ENCODE assay signal across 28 cellular contexts in genomic region chr2:122237506-122237905, GRCh38.
"Had no signal": no experiment of that assay in that cellular context is flagged by ENCODE, and none has a peak within 500 bp of the region (broad histone marks: within the 10 kb centered on the region; RNA-seq: fewer than 3 reads in every experiment).

No MANE protein-coding gene starts in this region.

- H3K4me3 ChIP-seq: esophagus squamous epithelium, lower lobe of right lung, ovary, right atrium auricular region, smooth muscle cell, suprapubic skin, transverse colon, upper lobe of right lung, uterus had no signal

- H3K9me3 Mint-ChIP-seq: effector memory CD8-positive, alpha-beta T cell; nephron progenitor cell; stimulated activated naive CD8-positive, alpha-beta T cell treated with anti-CD3 and anti-CD28 coated beads, Interleukin-15, amount 100 ng/mL, for 72 hours had no signal

- H3K36me3 Mint-ChIP-seq: immature natural killer cell; naive thymus-derived CD8-positive, alpha-beta T cell had no signal

- FAIRE-seq: endometrium had no signal

- H3K27me3 Mint-ChIP-seq: effector memory CD8-positive, alpha-beta T cell; stimulated activated naive CD8-positive, alpha-beta T cell treated with anti-CD3 and anti-CD28 coated beads, Interleukin-15, amount 100 ng/mL, for 72 hours had no signal

- H3K4me1 ChIP-seq: esophagus squamous epithelium, lower lobe of right lung, right atrium auricular region, suprapubic skin, transverse colon, upper lobe of right lung, uterus had no signal

- H3K27ac ChIP-seq: esophagus squamous epithelium, lower lobe of right lung, ovary, right atrium auricular region, suprapubic skin, transverse colon, upper lobe of right lung, uterus had no signal

- H3K9me3 ChIP-seq: esophagus squamous epithelium, lower lobe of right lung, ovary, right atrium auricular region, suprapubic skin, transverse colon, upper lobe of right lung, uterus had no signal

- H3K36me3 ChIP-seq: esophagus squamous epithelium, lower lobe of right lung, ovary, right atrium auricular region, suprapubic skin, transverse colon, upper lobe of right lung, uterus had no signal

- H3K4me1 Mint-ChIP-seq: immature natural killer cell; naive thymus-derived CD8-positive, alpha-beta T cell; stimulated activated naive CD8-positive, alpha-beta T cell treated with anti-CD3 and anti-CD28 coated beads, Interleukin-15, amount 100 ng/mL, for 72 hours had no signal

- H3K27me3 ChIP-seq: esophagus squamous epithelium, ovary, right atrium auricular region, transverse colon, upper lobe of right lung, uterus had no signal

- H3K27ac Mint-ChIP-seq: effector memory CD8-positive, alpha-beta T cell; immature natural killer cell; naive thymus-derived CD8-positive, alpha-beta T cell; nephron progenitor cell; stimulated activated naive CD8-positive, alpha-beta T cell treated with anti-CD3 and anti-CD28 coated beads, Interleukin-15, amount 100 ng/mL, for 72 hours had no signal

- ATAC-seq: effector memory CD8-positive, alpha-beta T cell; left ventricle myocardium superior; lower lobe of right lung; naive thymus-derived CD8-positive, alpha-beta T cell; sciatic nerve; stimulated activated naive CD8-positive, alpha-beta T cell treated with anti-CD3 and anti-CD28 coated beads, Interleukin-15, amount 100 ng/mL, for 72 hours; upper lobe of right lung had no signal

- DNase-seq: cortex of kidney; effector memory CD8-positive, alpha-beta T cell; erythroblast; esophagus squamous epithelium; foreskin melanocyte; hypothalamus; immature natural killer cell; islet precursor cell; left ventricle myocardium superior; lower lobe of right lung; naive thymus-derived CD8-positive, alpha-beta T cell; nephron progenitor cell; nucleus accumbens; ovary; stimulated activated CD4-positive, alpha-beta T cell treated with anti-CD3 and anti-CD28 coated beads, Interleukin-12 subunit alpha, Interleukin-12 subunit beta, amount 100 ng/mL, for 4 hours; stimulated activated CD4-positive, alpha-beta T cell treated with anti-CD3 and anti-CD28 coated beads, Interleukin-1b, Interleukin-23, amount 100 ng/mL, for 48 hours; stimulated activated CD4-positive, alpha-beta T cell treated with anti-CD3 and anti-CD28 coated beads, Interleukin-4, amount 100 ng/mL, for 1 hour; stimulated activated CD8-positive, alpha-beta memory T cell treated with anti-CD3 and anti-CD28 coated beads, Interleukin-4, amount 100 ng/mL, for 48 hours; stimulated activated naive CD4-positive, alpha-beta T cell; stimulated activated naive CD8-positive, alpha-beta T cell treated with anti-CD3 and anti-CD28 coated beads, Interleukin-15, amount 100 ng/mL, for 72 hours; transverse colon; upper lobe of right lung; uterus had no signal

- H3K4me3 Mint-ChIP-seq: effector memory CD8-positive, alpha-beta T cell; immature natural killer cell; naive thymus-derived CD8-positive, alpha-beta T cell; nephron progenitor cell; stimulated activated naive CD8-positive, alpha-beta T cell treated with anti-CD3 and anti-CD28 coated beads, Interleukin-15, amount 100 ng/mL, for 72 hours had no signal
